Comparison of ENCODE assay signal across 28 cellular contexts in genomic region chr12:68094195-68094594, GRCh38.
"Had no signal": no experiment of that assay in that cellular context is flagged by ENCODE, and none has a peak within 500 bp of the region (broad histone marks: within the 10 kb centered on the region; RNA-seq: fewer than 3 reads in every experiment).

No MANE protein-coding gene starts in this region.

- H3K27ac Mint-ChIP-seq: naive thymus-derived CD4-positive, alpha-beta T cell; nephron; neural progenitor cell; progenitor cell of endocrine pancreas; stimulated activated memory B cell treated with anti-CD40 and anti-IgM and Interleukin-4, amounts not matched to agents 10 μg/mL and 1 μg/mL and 100 μg/mL, for 72 hours; stimulated activated naive CD8-positive, alpha-beta T cell treated with anti-CD3 and anti-CD28 coated beads, Interleukin-15, amount 100 ng/mL, for 72 hours; type B pancreatic cell had no signal

- H3K4me3 ChIP-seq: neural progenitor cell, ovary, psoas muscle, right lobe of liver, sigmoid colon, suprapubic skin, testis, tibial artery, transverse colon, upper lobe of right lung, uterus had no signal

- H3K36me3 Mint-ChIP-seq: neural progenitor cell, type B pancreatic cell had no signal

- H3K4me3 Mint-ChIP-seq: naive thymus-derived CD4-positive, alpha-beta T cell; nephron; neural progenitor cell; stimulated activated memory B cell treated with anti-CD40 and anti-IgM and Interleukin-4, amounts not matched to agents 10 μg/mL and 1 μg/mL and 100 μg/mL, for 72 hours; stimulated activated naive CD8-positive, alpha-beta T cell treated with anti-CD3 and anti-CD28 coated beads, Interleukin-15, amount 100 ng/mL, for 72 hours; type B pancreatic cell had no signal

- ATAC-seq: naive thymus-derived CD4-positive, alpha-beta T cell; psoas muscle; right cardiac atrium; right lobe of liver; stimulated activated memory B cell treated with anti-CD40 and anti-IgM and Interleukin-4, amounts not matched to agents 10 μg/mL and 1 μg/mL and 100 μg/mL, for 72 hours; stimulated activated naive CD8-positive, alpha-beta T cell treated with anti-CD3 and anti-CD28 coated beads, Interleukin-15, amount 100 ng/mL, for 72 hours; stimulated activated naive CD8-positive, alpha-beta T cell treated with anti-CD3 and anti-CD28 coated beads, Interleukin-15, Interleukin-2, amounts not matched to agents 100 U/mL and 50 U/mL, for 24 hours; upper lobe of right lung had no signal

- H3K27me3 Mint-ChIP-seq: stimulated activated memory B cell treated with anti-CD40 and anti-IgM and Interleukin-4, amounts not matched to agents 10 μg/mL and 1 μg/mL and 100 μg/mL, for 72 hours; stimulated activated naive CD8-positive, alpha-beta T cell treated with anti-CD3 and anti-CD28 coated beads, Interleukin-15, amount 100 ng/mL, for 72 hours; type B pancreatic cell had no signal

- H3K4me1 Mint-ChIP-seq: nephron; neural progenitor cell; stimulated activated memory B cell treated with anti-CD40 and anti-IgM and Interleukin-4, amounts not matched to agents 10 μg/mL and 1 μg/mL and 100 μg/mL, for 72 hours; stimulated activated naive CD8-positive, alpha-beta T cell treated with anti-CD3 and anti-CD28 coated beads, Interleukin-15, amount 100 ng/mL, for 72 hours had no signal

- DNase-seq: naive thymus-derived CD4-positive, alpha-beta T cell; occipital lobe; ovary; posterior cingulate gyrus; psoas muscle; right cardiac atrium; right lobe of liver; sigmoid colon; small intestine; stimulated activated CD4-positive, alpha-beta T cell treated with anti-CD3 and anti-CD28 coated beads, Interleukin-15, amount 100 ng/mL, for 24 hours; stimulated activated CD4-positive, alpha-beta T cell treated with anti-CD3 and anti-CD28 coated beads, Interleukin-2, amount 100 ng/mL, for 24 hours; stimulated activated CD4-positive, alpha-beta T cell treated with anti-CD3 and anti-CD28 coated beads, Interleukin-2, amount 100 ng/mL, for 48 hours; stimulated activated CD4-positive, alpha-beta T cell treated with anti-CD3 and anti-CD28 coated beads, Interleukin-4, amount 100 ng/mL, for 24 hours; stimulated activated naive CD4-positive, alpha-beta T cell; stimulated activated naive CD8-positive, alpha-beta T cell treated with anti-CD3 and anti-CD28 coated beads, Interleukin-15, amount 100 ng/mL, for 72 hours; stimulated activated naive CD8-positive, alpha-beta T cell treated with anti-CD3 and anti-CD28 coated beads, Interleukin-15, Interleukin-2, amounts not matched to agents 100 U/mL and 50 U/mL, for 24 hours; substantia nigra; testis; tibial artery; transverse colon; upper lobe of right lung; uterus had no signal
